In genomic region chr14:51691176-51691575, GRCh38 we compare ENCODE assay signal across 17 cellular contexts. TPM values are rescaled to one million over a fixed set of nuclear protein-coding genes. Genes with fewer than 3 reads are reported as not detected.
A peak's percentile ranks its signal among the peaks of the same experiment; 100 is the strongest.
DNase-seq lines count a peak whose midpoint lies in the region; ATAC-seq and TF ChIP-seq lines count a peak whose summit lies in the region.
"Had no signal": no experiment of that assay in that cellular context is flagged by ENCODE, and none has a peak within 500 bp of the region (broad histone marks: within the 10 kb centered on the region; RNA-seq: fewer than 3 reads in every experiment).

No MANE protein-coding gene starts in this region.

- peak overlapping the region; percentile 56 for H3K4me3 Mint-ChIP-seq in HFFc6
- H3K4me3 Mint-ChIP-seq: CD4-positive, alpha-beta memory T cell had no signal

- peaks cover 17% of the 10 kb centered on the region for H3K27me3 Mint-ChIP-seq in HFFc6 (ENCODE audit: insufficient read depth)

- H3K27ac Mint-ChIP-seq in HFFc6: peak overlapping the region; percentile 68
- H3K27ac Mint-ChIP-seq: CD4-positive, alpha-beta memory T cell had no signal

- H3K9me3 Mint-ChIP-seq in HFFc6: no peaks in the 10 kb centered on the region

- no peak for TF ChIP-seq CTCF in HFFc6 (IDR thresholded peaks at IDR 0.05)
- no peak for TF ChIP-seq CTCF in epithelial cell of esophagus (IDR thresholded peaks at IDR 0.05; ENCODE audit: insufficient read depth, low read depth, low read length, missing control alignments)

- peaks cover 77% of the 10 kb centered on the region for H3K4me1 Mint-ChIP-seq in HFFc6 (ENCODE audit: low read depth)
- H3K4me1 Mint-ChIP-seq: CD4-positive, alpha-beta memory T cell had no signal

- ATAC-seq in HG02981 (IDR thresholded peaks at IDR 0.05; ENCODE audit: unreplicated experiment): no peak
- ATAC-seq: GM12878 had no signal

- DNase-seq in AG20443 (ENCODE audit: low spot score) (peak; percentile 21), HFFc6 (no peak), epithelial cell of esophagus (ENCODE audit: low read depth) (peak; percentile 47), iris pigment epithelial cell (ENCODE audit: low read depth) (peak; percentile 68), putamen (ENCODE audit: low spot score) (no peak), COLO829 (ENCODE audit: low spot score) (no peak)
- no peak for DNase-seq in activated CD8-positive, alpha-beta memory T cell treated with anti-CD3 and anti-CD28 coated beads, Interleukin-2, amount 50 U/mL, for 48 hours
- DNase-seq: ACHN; BE2C; CD4-positive, alpha-beta memory T cell; KG1; NCI-H1417 treated with DMSO at 0.1 percent for 48 hours; NCI-H2029; NCI-H774; PC-9 had no signal

- H3K36me3 Mint-ChIP-seq in HFFc6 (ENCODE audit: low read depth): peaks cover 51% of the 10 kb centered on the region
- H3K36me3 Mint-ChIP-seq: CD4-positive, alpha-beta memory T cell had no signal

- H3K4me3 ChIP-seq in epithelial cell of esophagus (ENCODE audit: low read length): no peak overlapping the region
- H3K4me3 ChIP-seq: GM12878, PC-9 had no signal

RNA-seq across cellular contexts. Expression of gene FRMD6, which starts 39.5 kb away (rescaled TPM):
- total RNA-seq in HFFc6 (2021; fragmentation: NEBNext Ultra II Directional; extraction: Animal tissue kit (Norgen Biotek cat#: 25700)): 100 to 1,000 TPM; 379 to 565 (median 420) TPM

Comparison
In these comparisons a context has a peak if more than half of its experiments do, and no peak if none do; other contexts are left out.
1. DNase-seq: peak in AG20443 (single experiment), epithelial cell of esophagus (single experiment) and iris pigment epithelial cell (single experiment); none in HFFc6 (single experiment), activated CD8-positive, alpha-beta memory T cell treated with anti-CD3 and anti-CD28 coated beads, Interleukin-2, amount 50 U/mL, for 48 hours (single experiment), putamen (single experiment) and COLO829 (single experiment).